Comparison of ENCODE assay signal across 8 cellular contexts in genomic region chr11:85627998-85628770, GRCh38. TPM values are rescaled to one million over a fixed set of nuclear protein-coding genes. Genes with fewer than 3 reads are reported as not detected.
DNase-seq lines count a peak whose midpoint lies in the region; ATAC-seq, FAIRE-seq and TF ChIP-seq lines count a peak whose summit lies in the region.

TSS of gene TMEM126B (plus strand) at chr11:85628593. CDS start at chr11:85628608, 15 bp downstream.

- H3K27ac ChIP-seq in keratinocyte (ENCODE audit: control insufficient read depth, insufficient read depth, low read length) = peak within 1 kb of the TSS; percentile 94

- H3K79me2 ChIP-seq in keratinocyte (ENCODE audit: control insufficient read depth, insufficient read depth, low read length) = peaks cover 35% of the 10 kb centered on the region

- H3K4me1 ChIP-seq in keratinocyte (ENCODE audit: control insufficient read depth, extremely low read depth, insufficient read depth, low read length) = peaks cover 20% of the 10 kb centered on the region

- H3K4me2 ChIP-seq in keratinocyte (ENCODE audit: control insufficient read depth, extremely low read depth, insufficient read depth, low read depth, low read length) = peak within 1 kb of the TSS; percentile 98

- H2AFZ ChIP-seq in keratinocyte (ENCODE audit: control insufficient read depth, low read length) = peak within 1 kb of the TSS; percentile 97

- FAIRE-seq in keratinocyte (lab: Jason Lieb, UNC) = peak; percentile 69

- DNase-seq in AG09319 (ENCODE audit: extremely low read depth, low read depth) = peak; percentile 85
- DNase-seq in NCI-H446 treated with DMSO at 0.1 percent for 48 hours (lab: John Stamatoyannopoulos, UW) = peak; percentile 96
- DNase-seq in cerebellar cortex (ENCODE audit: low spot score) = peak; percentile 99
- peak; percentile 70 for DNase-seq in keratinocyte (ENCODE audit: low read depth, low spot score)
- DNase-seq in stimulated activated CD4-positive, alpha-beta T cell treated with anti-CD3 and anti-CD28 coated beads, Interleukin-15, amount 100 ng/mL, for 1 hour (ENCODE audit: low read depth in 1 of 2, low spot score in 1 of 2) = peak; percentile 87 to 90

- dilution Hi-C loops in keratinocyte (cut with MboI; ENCODE audit: extremely low pct_ligation_motif_present, low sequenced_read_pairs) = no loop called here

- no peaks in the 10 kb centered on the region for H3K9me3 ChIP-seq in keratinocyte (ENCODE audit: control insufficient read depth, low read depth, low read length)

- no peaks in the 10 kb centered on the region for H4K20me1 ChIP-seq in keratinocyte (ENCODE audit: control insufficient read depth, extremely low read depth, insufficient read depth, low read length)

- peak within 1 kb of the TSS; percentile 90 for H3K9ac ChIP-seq in keratinocyte (ENCODE audit: control insufficient read depth, extremely low read depth, insufficient read depth, low read length)

- no peaks in the 10 kb centered on the region for H3K27me3 ChIP-seq in keratinocyte (ENCODE audit: control insufficient read depth, extremely low read depth, insufficient read depth, low read length)

- peak; percentile 100 for ATAC-seq in GM19035 (IDR thresholded peaks at IDR 0.05; ENCODE audit: unreplicated experiment)
- peak; percentile 99 for ATAC-seq in HG03354 (IDR thresholded peaks at IDR 0.05; ENCODE audit: poor library complexity, severe bottlenecking, unreplicated experiment)
- peak; percentile 98 to 99 for ATAC-seq in activated CD4-positive, CD25-positive, alpha-beta regulatory T cell treated with anti-CD3 and anti-CD28 coated beads, Interleukin-2, amount 50 U/mL, for 24 hours

- H3K36me3 ChIP-seq in keratinocyte (ENCODE audit: control insufficient read depth in 2 of 2, extremely low read depth in 1 of 2, insufficient read depth in 2 of 2, low read length in 2 of 2) = no peaks in the 10 kb centered on the region

- no peaks in the 10 kb centered on the region for H3K9me1 ChIP-seq in keratinocyte (ENCODE audit: control insufficient read depth, extremely low read depth, insufficient read depth, low read length)

- TF ChIP-seq CTCF in AG09319 (IDR thresholded peaks at IDR 0.05; ENCODE audit: low read depth, low read length) (no peak), keratinocyte (optimal IDR thresholded peaks at IDR 0.05 in 1 of 3, IDR thresholded peaks at IDR 0.05 in 1 of 3, conservative IDR thresholded peaks at IDR 0.05 in 1 of 3; ENCODE audit: extremely low read depth in 1 of 3, insufficient read depth in 2 of 3, low read length in 3 of 3) (no peak)

- peak within 1 kb of the TSS; percentile 55 to 94 (median 93) for H3K4me3 ChIP-seq in keratinocyte (ENCODE audit: control insufficient read depth in 2 of 3, extremely low read depth in 1 of 3, insufficient read depth in 2 of 3, low read depth in 1 of 3, low read length in 3 of 3)

RNA-seq across cellular contexts. Expression of gene TMEM126B, which starts in this region (rescaled TPM):
- polyA plus RNA-seq in keratinocyte = 52.6 to 105 TPM (median 65.6 TPM) in 3 replicates
- 16.8 TPM for polyA plus RNA-seq in keratinocyte (2011; ENCODE audit: low read depth)
- 67.2 and 133 TPM in 2 replicates for polyA plus RNA-seq in keratinocyte (2011; cell fraction: cytosol; rRNA removed)
- 45.5 and 62.4 TPM in 2 replicates for polyA plus RNA-seq in keratinocyte (2011; cell fraction: nucleus; rRNA removed)
- polyA plus RNA-seq in keratinocyte (2012; ENCODE audit: low replicate concordance) = 50.2 and 63.8 TPM in 2 replicates
- 1.9 to 25.6 TPM (median 14.6 TPM) in 3 replicates for polyA minus RNA-seq in keratinocyte
- 11.7 TPM for polyA minus RNA-seq in keratinocyte (2011; cell fraction: cytosol; rRNA and poly(A)+ RNA removed)
- 4.5 and 9.4 TPM in 2 replicates for polyA minus RNA-seq in keratinocyte (2011; cell fraction: nucleus; rRNA and poly(A)+ RNA removed)

Comparison
In these comparisons a context has a peak if more than half of its experiments do, and no peak if none do; other contexts are left out.
1. Peak in every context shown above with its lines: DNase-seq, ATAC-seq, H3K4me3 ChIP-seq and H3K27ac ChIP-seq.